Comparison of ENCODE assay signal across 1 cellular context in the genomic region with DNA sequence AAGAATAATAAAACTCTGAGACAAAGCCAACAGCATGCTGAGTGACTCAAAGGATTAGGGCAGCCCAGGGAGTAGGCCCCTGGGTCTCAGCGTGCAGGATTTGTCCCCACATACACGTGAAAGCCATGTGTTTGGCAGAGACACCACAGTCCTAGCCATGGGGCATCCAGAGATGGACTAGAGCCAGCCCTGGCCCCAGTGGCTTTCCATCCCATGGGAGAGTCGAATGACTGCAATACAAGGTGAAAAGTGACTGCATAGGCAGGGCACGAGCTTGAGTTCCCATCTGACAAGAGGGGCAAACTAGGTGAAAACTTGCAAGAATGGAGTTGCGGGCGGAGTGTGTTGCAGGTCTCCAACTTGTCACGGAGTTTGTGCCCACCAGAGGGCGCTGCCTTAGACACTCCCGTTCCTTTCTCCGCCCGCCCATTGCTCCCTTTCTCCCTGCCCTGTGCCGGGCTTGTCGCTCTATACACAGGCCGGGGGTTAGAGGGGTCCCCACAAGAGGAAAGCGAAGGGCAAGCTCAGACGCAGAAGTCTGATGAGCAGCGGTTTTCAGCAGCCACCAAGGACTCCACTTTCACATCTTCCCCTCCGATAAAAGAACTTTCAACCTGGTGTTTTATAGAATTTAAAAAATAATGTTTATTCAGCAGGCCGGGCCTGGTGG.
TF ChIP-seq lines count a peak whose summit lies in the region.

No MANE protein-coding gene starts in this region.

TF ChIP-seq in K562, 482 proteins besides CTCF, POLR2A, EP300 and RAD21 (continued from another document and continues in another):
- TF ChIP-seq MBD2 (IDR thresholded peaks at IDR 0.05; ENCODE audit: borderline replicate concordance, low read depth): no peak
- no peak for TF ChIP-seq ZSCAN32 (CRISPR knock-in tag; IDR thresholded peaks at IDR 0.05)
- no peak for TF ChIP-seq ZNF41 (CRISPR knock-in tag; conservative IDR thresholded peaks at IDR 0.05)
- TF ChIP-seq NRF1 (conservative IDR thresholded peaks at IDR 0.05 in 1 of 2, IDR thresholded peaks at IDR 0.05 in 1 of 2): no peak
- no peak for TF ChIP-seq REST (CRISPR knock-in tag; IDR thresholded peaks at IDR 0.05; ENCODE audit: low read depth)
- TF ChIP-seq, protein P1, sequence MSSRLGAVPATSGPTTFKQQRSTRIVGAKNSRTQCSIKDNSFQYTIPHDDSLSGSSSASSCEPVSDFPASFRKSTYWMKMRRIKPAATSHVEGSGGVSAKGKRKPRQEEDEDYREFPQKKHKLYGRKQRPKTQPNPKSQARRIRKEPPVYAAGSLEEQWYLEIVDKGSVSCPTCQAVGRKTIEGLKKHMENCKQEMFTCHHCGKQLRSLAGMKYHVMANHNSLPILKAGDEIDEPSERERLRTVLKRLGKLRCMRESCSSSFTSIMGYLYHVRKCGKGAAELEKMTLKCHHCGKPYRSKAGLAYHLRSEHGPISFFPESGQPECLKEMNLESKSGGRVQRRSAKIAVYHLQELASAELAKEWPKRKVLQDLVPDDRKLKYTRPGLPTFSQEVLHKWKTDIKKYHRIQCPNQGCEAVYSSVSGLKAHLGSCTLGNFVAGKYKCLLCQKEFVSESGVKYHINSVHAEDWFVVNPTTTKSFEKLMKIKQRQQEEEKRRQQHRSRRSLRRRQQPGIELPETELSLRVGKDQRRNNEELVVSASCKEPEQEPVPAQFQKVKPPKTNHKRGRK (tag; IDR thresholded peaks at IDR 0.05): peak; percentile 57; the same call in 1 of the 2 replicates
- no peak for TF ChIP-seq SRF (CRISPR knock-in tag; IDR thresholded peaks at IDR 0.05)
- TF ChIP-seq IRF2 (CRISPR knock-in tag; IDR thresholded peaks at IDR 0.05): no peak
- no peak for TF ChIP-seq RFX7 (CRISPR knock-in tag; IDR thresholded peaks at IDR 0.05)
- TF ChIP-seq CHCHD3 (CRISPR knock-in tag; IDR thresholded peaks at IDR 0.05): no peak
- TF ChIP-seq ZBTB9 (CRISPR knock-in tag; IDR thresholded peaks at IDR 0.05): peak; percentile 71; the same call in 1 of the 2 replicates
- no peak for TF ChIP-seq LCOR (CRISPR knock-in tag; IDR thresholded peaks at IDR 0.05)
- no peak for TF ChIP-seq ZBTB8A (IDR thresholded peaks at IDR 0.05; ENCODE audit: partially characterized antibody)
- TF ChIP-seq JUND (IDR thresholded peaks at IDR 0.05; ENCODE audit: borderline replicate concordance, low read depth, low read length): 0 out of 2 replicates have a peak, but pooled peaks have one; percentile 30
- no peak; the same call in 2 of the 3 replicates for TF ChIP-seq JUND (tag; IDR thresholded peaks at IDR 0.05; ENCODE audit: borderline replicate concordance, low read depth, low read length)
- no peak for TF ChIP-seq HINFP (tag; conservative IDR thresholded peaks at IDR 0.05; ENCODE audit: low read depth)
- no peak for TF ChIP-seq BRD4 (IDR thresholded peaks at IDR 0.05)
- no peak for TF ChIP-seq HDAC6 (IDR thresholded peaks at IDR 0.05; ENCODE audit: low read depth, low read length)
- TF ChIP-seq MED1 (CRISPR knock-in tag; IDR thresholded peaks at IDR 0.05; ENCODE audit: borderline replicate concordance): no peak
- no peak for TF ChIP-seq TBL1XR1 (IDR thresholded peaks at IDR 0.05; ENCODE audit: low read length in 2 of 2)
- TF ChIP-seq RBBP5 (IDR thresholded peaks at IDR 0.05; ENCODE audit: borderline replicate concordance, insufficient read depth, low read length, poor library complexity, severe bottlenecking): no peak
- TF ChIP-seq, protein P2, sequence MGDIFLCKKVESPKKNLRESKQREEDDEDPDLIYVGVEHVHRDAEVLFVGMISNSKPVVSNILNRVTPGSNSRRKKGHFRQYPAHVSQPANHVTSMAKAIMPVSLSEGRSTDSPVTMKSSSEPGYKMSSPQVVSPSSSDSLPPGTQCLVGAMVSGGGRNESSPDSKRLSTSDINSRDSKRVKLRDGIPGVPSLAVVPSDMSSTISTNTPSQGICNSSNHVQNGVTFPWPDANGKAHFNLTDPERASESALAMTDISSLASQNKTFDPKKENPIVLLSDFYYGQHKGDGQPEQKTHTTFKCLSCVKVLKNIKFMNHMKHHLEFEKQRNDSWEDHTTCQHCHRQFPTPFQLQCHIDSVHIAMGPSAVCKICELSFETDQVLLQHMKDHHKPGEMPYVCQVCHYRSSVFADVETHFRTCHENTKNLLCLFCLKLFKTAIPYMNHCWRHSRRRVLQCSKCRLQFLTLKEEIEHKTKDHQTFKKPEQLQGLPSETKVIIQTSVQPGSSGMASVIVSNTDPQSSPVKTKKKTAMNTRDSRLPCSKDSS (IDR thresholded peaks at IDR 0.05; ENCODE audit: low read depth, partially characterized antibody): no peak
- TF ChIP-seq NR3C1 (CRISPR knock-in tag; IDR thresholded peaks at IDR 0.05): no peak
- no peak for TF ChIP-seq CHD7 (IDR thresholded peaks at IDR 0.05; ENCODE audit: low read depth, low read length)
- TF ChIP-seq SRSF3 (IDR thresholded peaks at IDR 0.05; ENCODE audit: insufficient read depth, low read length): no peak
- TF ChIP-seq, protein P3, sequence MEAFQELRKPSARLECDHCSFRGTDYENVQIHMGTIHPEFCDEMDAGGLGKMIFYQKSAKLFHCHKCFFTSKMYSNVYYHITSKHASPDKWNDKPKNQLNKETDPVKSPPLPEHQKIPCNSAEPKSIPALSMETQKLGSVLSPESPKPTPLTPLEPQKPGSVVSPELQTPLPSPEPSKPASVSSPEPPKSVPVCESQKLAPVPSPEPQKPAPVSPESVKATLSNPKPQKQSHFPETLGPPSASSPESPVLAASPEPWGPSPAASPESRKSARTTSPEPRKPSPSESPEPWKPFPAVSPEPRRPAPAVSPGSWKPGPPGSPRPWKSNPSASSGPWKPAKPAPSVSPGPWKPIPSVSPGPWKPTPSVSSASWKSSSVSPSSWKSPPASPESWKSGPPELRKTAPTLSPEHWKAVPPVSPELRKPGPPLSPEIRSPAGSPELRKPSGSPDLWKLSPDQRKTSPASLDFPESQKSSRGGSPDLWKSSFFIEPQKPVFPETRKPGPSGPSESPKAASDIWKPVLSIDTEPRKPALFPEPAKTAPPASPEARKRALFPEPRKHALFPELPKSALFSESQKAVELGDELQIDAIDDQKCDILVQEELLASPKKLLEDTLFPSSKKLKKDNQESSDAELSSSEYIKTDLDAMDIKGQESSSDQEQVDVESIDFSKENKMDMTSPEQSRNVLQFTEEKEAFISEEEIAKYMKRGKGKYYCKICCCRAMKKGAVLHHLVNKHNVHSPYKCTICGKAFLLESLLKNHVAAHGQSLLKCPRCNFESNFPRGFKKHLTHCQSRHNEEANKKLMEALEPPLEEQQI (IDR thresholded peaks at IDR 0.05): no peak
- TF ChIP-seq CTBP1 (IDR thresholded peaks at IDR 0.05; ENCODE audit: borderline replicate concordance): peak; percentile 49; the same call in 1 of the 2 replicates
- TF ChIP-seq TSC22D4 (tag; IDR thresholded peaks at IDR 0.05): no peak
- TF ChIP-seq ESRRB (CRISPR knock-in tag; IDR thresholded peaks at IDR 0.05; ENCODE audit: borderline replicate concordance): no peak
